15 cellular contexts compared by ENCODE assay signal in the genomic region with DNA sequence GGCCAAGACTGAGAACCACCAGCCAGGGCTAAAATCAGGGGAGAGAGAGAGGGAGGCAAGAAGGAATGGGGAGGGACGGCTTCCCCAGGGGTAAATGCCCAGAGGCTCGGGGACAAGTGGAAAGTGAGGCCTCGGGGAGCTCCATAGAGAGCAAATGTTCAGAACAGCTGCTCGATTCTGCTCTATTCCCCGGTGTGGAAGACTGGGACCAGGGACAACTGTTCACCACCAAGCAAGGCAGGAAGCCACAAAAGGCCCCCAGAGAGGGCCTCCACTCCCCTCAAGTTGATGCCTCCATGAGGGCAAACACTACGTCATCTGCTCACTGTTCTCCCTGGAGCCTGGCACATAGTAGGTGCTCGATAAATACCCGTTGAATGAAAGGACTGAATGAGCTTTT.
"Had no signal": no experiment of that assay in that cellular context is flagged by ENCODE, and none has a peak within 500 bp of the region (broad histone marks: within the 10 kb centered on the region; RNA-seq: fewer than 3 reads in every experiment).

No MANE protein-coding gene starts in this region.

- H3K9me3 ChIP-seq: body of pancreas, esophagus squamous epithelium, heart right ventricle, mucosa of descending colon had no signal

- H3K36me3 Mint-ChIP-seq: activated naive CD4-positive, alpha-beta T cell treated with anti-CD3 and anti-CD28 coated beads, Interleukin-2, amount 50 U/mL, for 24 hours; neural progenitor cell; type B pancreatic cell had no signal

- H3K4me3 ChIP-seq: body of pancreas, esophagus squamous epithelium, heart right ventricle, mucosa of descending colon, neural progenitor cell had no signal

- DNase-seq: activated B cell treated with CpG ODN at 0.5 μM for 24 hours; activated CD4-positive, alpha-beta T cell treated with anti-CD3 and anti-CD28 coated beads, Interleukin-2, amount 50 U/mL, for 1 hour; activated effector memory CD4-positive, alpha-beta T cell treated with Interleukin-2 at 50 U/mL for 16 hours; body of pancreas; esophagus squamous epithelium; foreskin keratinocyte; heart right ventricle; mucosa of descending colon; stimulated activated CD4-positive, alpha-beta T cell treated with anti-CD3 and anti-CD28 coated beads, Interleukin-15, amount 100 ng/mL, for 24 hours; stimulated activated CD4-positive, alpha-beta T cell treated with anti-CD3 and anti-CD28 coated beads, Interleukin-4, amount 100 ng/mL, for 4 hours had no signal

- H3K4me3 Mint-ChIP-seq: activated B cell treated with CpG ODN at 0.5 μM for 24 hours; activated naive CD4-positive, alpha-beta T cell treated with anti-CD3 and anti-CD28 coated beads, Interleukin-2, amount 50 U/mL, for 24 hours; T-helper 1 cell treated with Interleukin-12 subunit alpha and Interleukin-12 subunit beta and Interleukin-4 antibody, amounts not matched to agents 30 μg/mL and 1 μg/mL, for 36 hours; type B pancreatic cell had no signal

- H2AFZ ChIP-seq: neural progenitor cell had no signal

- ATAC-seq: body of pancreas, foreskin keratinocyte, heart right ventricle, mucosa of descending colon had no signal

- H3K27me3 Mint-ChIP-seq: activated B cell treated with CpG ODN at 0.5 μM for 24 hours; activated naive CD4-positive, alpha-beta T cell treated with anti-CD3 and anti-CD28 coated beads, Interleukin-2, amount 50 U/mL, for 24 hours; type B pancreatic cell had no signal

- H3K27me3 ChIP-seq: body of pancreas, esophagus squamous epithelium, foreskin keratinocyte, heart right ventricle, neural progenitor cell had no signal

- H3K9me3 Mint-ChIP-seq: activated B cell treated with CpG ODN at 0.5 μM for 24 hours; activated naive CD4-positive, alpha-beta T cell treated with anti-CD3 and anti-CD28 coated beads, Interleukin-2, amount 50 U/mL, for 24 hours; neural progenitor cell; T-helper 1 cell treated with Interleukin-12 subunit alpha and Interleukin-12 subunit beta and Interleukin-4 antibody, amounts not matched to agents 30 μg/mL and 1 μg/mL, for 36 hours; type B pancreatic cell had no signal

- H3K4me1 ChIP-seq: foreskin keratinocyte, neural progenitor cell had no signal

- H3K27ac ChIP-seq: body of pancreas, esophagus squamous epithelium, foreskin keratinocyte, heart right ventricle, neural progenitor cell had no signal

- H3K9ac ChIP-seq: neural progenitor cell, parathyroid adenoma had no signal

- H3K27ac Mint-ChIP-seq: activated B cell treated with CpG ODN at 0.5 μM for 24 hours, type B pancreatic cell had no signal

- H3K36me3 ChIP-seq: esophagus squamous epithelium, heart right ventricle, neural progenitor cell had no signal

- H3K4me2 ChIP-seq: neural progenitor cell had no signal
